ENCODE assay signal across 20 cellular contexts in genomic region chr10:113562693-113563092, GRCh38. TPM values are rescaled to one million over a fixed set of nuclear protein-coding genes. Genes with fewer than 3 reads are reported as not detected.
DNase-seq lines count a peak whose midpoint lies in the region; ATAC-seq and TF ChIP-seq lines count a peak whose summit lies in the region.
"Had no signal": no experiment of that assay in that cellular context is flagged by ENCODE, and none has a peak within 500 bp of the region (broad histone marks: within the 10 kb centered on the region; RNA-seq: fewer than 3 reads in every experiment).

No MANE protein-coding gene starts in this region.

- H2AFZ ChIP-seq in mammary epithelial cell (ENCODE audit: low read depth, low read length), result no peak overlapping the region

- H3K36me3 Mint-ChIP-seq in MCF 10A (ENCODE audit: insufficient read depth, unreplicated experiment), result no peaks in the 10 kb centered on the region
- H3K36me3 Mint-ChIP-seq: CD4-positive, alpha-beta memory T cell; immature natural killer cell; stimulated activated memory B cell treated with anti-CD40 and anti-IgM and Interleukin-4, amounts not matched to agents 10 μg/mL and 1 μg/mL and 100 μg/mL, for 72 hours had no signal

- peak overlapping the region; percentile 86 for H3K4me2 ChIP-seq in mammary epithelial cell (ENCODE audit: insufficient read depth, low read depth, low read length)

- BruUV-seq in mammary epithelial cell (replicated peaks; lab: Mats Ljungman, UMichigan) (no TSS peak), MCF 10A (replicated peaks; lab: Mats Ljungman, UMichigan) (no TSS peak)

- intact Hi-C loops in mammary epithelial cell (cut with micrococcal nuclease), result loop anchor here (1.0 to 2.0 kb wide), 6 partner anchors 41 to 576 kb away; no protein-coding TSS in a partner anchor
- intact Hi-C loops in MCF 10A (cut with micrococcal nuclease), result loop anchor here (1.0 to 10.0 kb wide), 4 partner anchors 41 to 1087 kb away; no protein-coding TSS in a partner anchor
- intact Hi-C loops in right lobe of liver (cut with DNase I), result no loop called here
- intact Hi-C loops in transverse colon (cut with DNase I; ENCODE audit: low total_unique reads), result no loop called here

- peaks cover 17% of the 10 kb centered on the region for H3K27me3 Mint-ChIP-seq in MCF 10A (ENCODE audit: insufficient read depth, unreplicated experiment)

- H3K27ac ChIP-seq in mammary epithelial cell (ENCODE audit: insufficient read depth, low read depth, low read length) (no peak overlapping the region), right lobe of liver (peak overlapping the region; percentile 57 to 82 (median 70)), transverse colon (peak overlapping the region in 3 of 4 donors; percentile 10 to 17 (median 11))
- H3K27ac ChIP-seq: left ventricle myocardium inferior, prostate gland, testis had no signal

- H4K20me1 ChIP-seq in mammary epithelial cell (ENCODE audit: insufficient read depth, low read length), result no peaks in the 10 kb centered on the region

- H3K4me3 ChIP-seq in mammary epithelial cell (replicated peaks in 1 of 3; ENCODE audit: insufficient read depth in 1 of 3, low read depth in 2 of 3, low read length in 3 of 3), result no peak overlapping the region
- H3K4me3 ChIP-seq in right lobe of liver, result peak overlapping the region in 1 of 3 donors; percentile 39
- no peak overlapping the region for H3K4me3 ChIP-seq in transverse colon

- H3K36me3 ChIP-seq in mammary epithelial cell (ENCODE audit: insufficient read depth, low read length) (no peaks in the 10 kb centered on the region), right lobe of liver (peaks cover 0 to 17% (median 3%) of the 10 kb centered on the region in 4 donors), transverse colon (no peaks in the 10 kb centered on the region)
- H3K36me3 ChIP-seq: left ventricle myocardium inferior, prostate gland had no signal

- no peaks in the 10 kb centered on the region for H3K9me3 Mint-ChIP-seq in MCF 10A (ENCODE audit: unreplicated experiment)
- H3K9me3 Mint-ChIP-seq: CD4-positive, alpha-beta memory T cell; central memory CD8-positive, alpha-beta T cell; HFFc6; stimulated activated memory B cell treated with anti-CD40 and anti-IgM and Interleukin-4, amounts not matched to agents 10 μg/mL and 1 μg/mL and 100 μg/mL, for 72 hours had no signal

- CTCF ChIA-PET in mammary epithelial cell (lab: Charles Lee; ENCODE audit: low non-redundant PET) (interaction anchor here (0.7 kb wide), 1 partner anchor 123 kb away, joined by 3 read pairs; no protein-coding TSS in a partner anchor), MCF 10A (lab: Yijun Ruan, JAX) (interaction anchor here (0.6 to 3.6 kb wide), 25 partner anchors 8 to 1090 kb away, joined by 3 to 27 read pairs (median 4); partner anchors contain the start of gene HABP2)

- in situ Hi-C loops in mammary epithelial cell (cut with MboI; ENCODE audit: low sequenced_read_pairs in 2 of 2) (no loop called here), transverse colon (cut with MboI; ENCODE audit: low pct_ligation_motif_present in 1 of 4, low pct_unique_long_range_greater_than_20kb in 1 of 4, low sequenced_read_pairs in 3 of 4) (no loop called here)

- peaks cover 4% of the 10 kb centered on the region for H3K4me1 Mint-ChIP-seq in MCF 10A (ENCODE audit: insufficient read depth, unreplicated experiment)

- H3K79me2 ChIP-seq in mammary epithelial cell (ENCODE audit: insufficient read depth, low read length), result no peaks in the 10 kb centered on the region

- DNase-seq in mammary epithelial cell (no peak), MCF 10A (ENCODE audit: unreplicated experiment) (no peak), OCI-M1 (lab: John Stamatoyannopoulos, UW) (peak; percentile 38), right lobe of liver (no peak), transverse colon (no peak), DMS79 (lab: John Stamatoyannopoulos, UW) (no peak), NCI-H187 (lab: John Stamatoyannopoulos, UW) (no peak)

- H3K4me3 Mint-ChIP-seq in MCF 10A (ENCODE audit: unreplicated experiment), result no peak overlapping the region

- ATAC-seq in right lobe of liver (peak in 1 of 4 donors; percentile 22), GM18520 (IDR thresholded peaks at IDR 0.05; ENCODE audit: unreplicated experiment) (no peak)

- TF ChIP-seq EP300 in transverse colon (IDR thresholded peaks at IDR 0.05; ENCODE audit: low read depth), result no peak

- H3K4me1 ChIP-seq in mammary epithelial cell (ENCODE audit: insufficient read depth, low read length) (peaks cover 3% of the 10 kb centered on the region), right lobe of liver (peaks cover 0 to 94% (median 36%) of the 10 kb centered on the region in 4 donors), transverse colon (peaks cover 0 to 7% (median 2%) of the 10 kb centered on the region in 4 donors)
- H3K4me1 ChIP-seq: prostate gland had no signal

- POLR2A ChIA-PET in MCF 10A (lab: Yijun Ruan, JAX), result interaction anchor here (0.7 kb wide), 1 partner anchor 64 kb away, joined by 3 read pairs; no protein-coding TSS in a partner anchor

- no peak overlapping the region for H3K27ac Mint-ChIP-seq in MCF 10A (ENCODE audit: low read depth, unreplicated experiment)
- H3K27ac Mint-ChIP-seq: HFFc6; stimulated activated memory B cell treated with anti-CD40 and anti-IgM and Interleukin-4, amounts not matched to agents 10 μg/mL and 1 μg/mL and 100 μg/mL, for 72 hours had no signal

- H3K9ac ChIP-seq in mammary epithelial cell (ENCODE audit: insufficient read depth, low read length), result no peak overlapping the region

- TF ChIP-seq POLR2A in right lobe of liver (IDR thresholded peaks at IDR 0.05) (no peak), transverse colon (IDR thresholded peaks at IDR 0.05) (no peak)

- 95% methylated on average over 5 of the region's 6 CpGs for WGBS in mammary epithelial cell (ENCODE audit: low coverage, missing lambda C conversion rate)
- WGBS in right lobe of liver (ENCODE audit: insufficient coverage, low coverage, low lambda C conversion rate, missing lambda C conversion rate), result 55% methylated on average over 5 of the region's 6 CpGs
- WGBS in transverse colon (ENCODE audit: low coverage in 1 of 2), 2 donors, result 57 to 69% methylated on average over 1 to 6 of the region's 6 CpGs

- no peak for TF ChIP-seq CTCF in mammary epithelial cell (conservative IDR thresholded peaks at IDR 0.05 in 1 of 2, IDR thresholded peaks at IDR 0.05 in 1 of 2; ENCODE audit: extremely low read depth in 1 of 2, insufficient read depth in 1 of 2, low read depth in 1 of 2, low read length in 2 of 2)
- TF ChIP-seq CTCF in MCF 10A (IDR thresholded peaks at IDR 0.05; ENCODE audit: unreplicated experiment), result no peak
- no peak for TF ChIP-seq CTCF in right lobe of liver (IDR thresholded peaks at IDR 0.05)
- no peak for TF ChIP-seq CTCF in transverse colon (IDR thresholded peaks at IDR 0.05)

- dilution Hi-C loops in mammary epithelial cell (cut with HindIII; ENCODE audit: low sequenced_read_pairs), result no loop called here

- no peaks in the 10 kb centered on the region for H3K27me3 ChIP-seq in mammary epithelial cell (ENCODE audit: insufficient read depth, low read length)
- H3K27me3 ChIP-seq in right lobe of liver, result no peaks in the 10 kb centered on the region
- no peaks in the 10 kb centered on the region for H3K27me3 ChIP-seq in transverse colon
- H3K27me3 ChIP-seq: testis had no signal

- no peaks in the 10 kb centered on the region for H3K9me3 ChIP-seq in mammary epithelial cell (replicated peaks; ENCODE audit: insufficient read depth, low read length)
- no peaks in the 10 kb centered on the region for H3K9me3 ChIP-seq in right lobe of liver
- no peaks in the 10 kb centered on the region for H3K9me3 ChIP-seq in transverse colon
- H3K9me3 ChIP-seq: left ventricle myocardium inferior, prostate gland, testis had no signal

RNA-seq across cellular contexts. Expression of gene HABP2, which starts 9.8 kb away (rescaled TPM):
- not detected for total RNA-seq in mammary epithelial cell
- polyA plus RNA-seq in mammary epithelial cell, result not detected
- polyA minus RNA-seq in mammary epithelial cell, result not detected
- total RNA-seq in MCF 10A (2022), result not detected in 2 replicates
- 100 to 1,000 TPM; 162 to 705 (median 372) TPM for total RNA-seq in right lobe of liver
- not detected for total RNA-seq in transverse colon
- total RNA-seq: aorta; CD4-positive, alpha-beta memory T cell; fibroblast of villous mesenchyme; HFFc6; left ventricle myocardium inferior; LHCN-M2 had no signal
- polyA plus RNA-seq: AG04450; aorta; CD4-positive, alpha-beta memory T cell; immature natural killer cell had no signal

Comparison
In these comparisons a context has a peak if more than half of its experiments do, and no peak if none do; other contexts are left out.
1. RNA of gene HABP2, which starts 9.8 kb away (total RNA-seq): 162 to 705 TPM in right lobe of liver; not detected in mammary epithelial cell, not detected in MCF 10A and not detected in transverse colon; every median in the first group is over 100 times any median in the second.
2. intact Hi-C loops: an anchor here in mammary epithelial cell (1.0 to 2.0 kb wide) and MCF 10A (1.0 to 10.0 kb wide); none called in right lobe of liver and transverse colon.